Comparison of ENCODE assay signal across 33 cellular contexts in genomic region chr3:61572879-61573278, GRCh38. TPM values are rescaled to one million over a fixed set of nuclear protein-coding genes. Genes with fewer than 3 reads are reported as not detected.
"Had no signal": no experiment of that assay in that cellular context is flagged by ENCODE, and none has a peak within 500 bp of the region (broad histone marks: within the 10 kb centered on the region; RNA-seq: fewer than 3 reads in every experiment).

No MANE protein-coding gene starts in this region.

- DNase-seq: activated CD4-positive, alpha-beta memory T cell treated with anti-CD3 and anti-CD28 coated beads for 36 hours; activated CD4-positive, alpha-beta T cell treated with anti-CD3 and anti-CD28 coated beads for 36 hours; activated CD4-positive, alpha-beta T cell treated with anti-CD3 and anti-CD28 coated beads, Interleukin-2, amount 10 ng/mL, durations not matched to agents 24 days and 14 days; activated CD4-positive, CD25-positive, alpha-beta regulatory T cell; activated CD4-positive, CD25-positive, alpha-beta regulatory T cell treated with anti-CD3 and anti-CD28 coated beads, Interleukin-2, amount 50 U/mL, for 72 hours; activated CD8-positive, alpha-beta memory T cell treated with anti-CD3 and anti-CD28 coated beads, Interleukin-2, amount 10 ng/mL, durations not matched to agents 7 days and 5 days; activated CD8-positive, alpha-beta memory T cell treated with anti-CD3 and anti-CD28 coated beads, Interleukin-2, amount 50 U/mL, for 4 hours; activated CD8-positive, alpha-beta T cell treated with anti-CD3 and anti-CD28 coated beads, Interleukin-2, amount 10 ng/mL, durations not matched to agents 7 days and 5 days; activated effector memory CD4-positive, alpha-beta T cell treated with anti-CD3 and anti-CD28 coated beads, Interleukin-2, amount 50 U/mL, for 16 hours; activated naive CD4-positive, alpha-beta T cell treated with anti-CD3 and anti-CD28 coated beads for 36 hours; activated naive CD8-positive, alpha-beta T cell treated with anti-CD3 and anti-CD28 coated beads for 36 hours; activated naive CD8-positive, alpha-beta T cell treated with anti-CD3 and anti-CD28 coated beads, Interleukin-2, amount 50 U/mL, for 24 hours; activated T-cell treated with anti-CD3 and anti-CD28 coated beads, Interleukin-2, amount 50 U/mL, for 1 hour; activated T-cell treated with anti-CD3 and anti-CD28 coated beads, Interleukin-2, amount 50 U/mL, for 48 hours; adrenal gland; amygdala; aorta; body of pancreas; central memory CD4-positive, alpha-beta T cell; cerebellar nuclear complex; colonic mucosa; effector CD8-positive, alpha-beta T cell; head of caudate nucleus; T-helper 17 cell; T1000; WERI-Rb-1 had no signal

- H3K4me1 ChIP-seq: colonic mucosa had no signal

- H3K27ac ChIP-seq: adrenal gland, body of pancreas, cardiac muscle cell, colonic mucosa, epithelial cell of prostate, WERI-Rb-1 had no signal

- H3K4me3 ChIP-seq: adrenal gland, body of pancreas, cardiac muscle cell, colonic mucosa had no signal

- H3K4me1 Mint-ChIP-seq: activated CD4-positive, alpha-beta T cell treated with anti-CD3 and anti-CD28 coated beads for 36 hours; activated CD8-positive, alpha-beta memory T cell treated with anti-CD3 and anti-CD28 coated beads, Interleukin-2, amount 10 ng/mL, durations not matched to agents 7 days and 5 days; activated naive CD4-positive, alpha-beta T cell treated with anti-CD3 and anti-CD28 coated beads, Interleukin-2, amount 50 U/mL, for 24 hours; activated naive CD8-positive, alpha-beta T cell treated with anti-CD3 and anti-CD28 coated beads for 36 hours; activated naive CD8-positive, alpha-beta T cell treated with anti-CD3 and anti-CD28 coated beads, Interleukin-2, amount 50 U/mL, for 24 hours; T-helper 17 cell had no signal

- H3K4me3 Mint-ChIP-seq: activated CD4-positive, alpha-beta memory T cell treated with anti-CD3 and anti-CD28 coated beads for 36 hours; activated CD4-positive, alpha-beta T cell treated with anti-CD3 and anti-CD28 coated beads for 36 hours; activated CD4-positive, alpha-beta T cell treated with anti-CD3 and anti-CD28 coated beads, Interleukin-2, amount 10 ng/mL, durations not matched to agents 24 days and 14 days; activated CD8-positive, alpha-beta memory T cell treated with anti-CD3 and anti-CD28 coated beads, Interleukin-2, amount 10 ng/mL, durations not matched to agents 7 days and 5 days; activated CD8-positive, alpha-beta T cell treated with anti-CD3 and anti-CD28 coated beads, Interleukin-2, amount 10 ng/mL, durations not matched to agents 7 days and 5 days; activated naive CD4-positive, alpha-beta T cell treated with anti-CD3 and anti-CD28 coated beads for 36 hours; activated naive CD4-positive, alpha-beta T cell treated with anti-CD3 and anti-CD28 coated beads, Interleukin-2, amount 50 U/mL, for 24 hours; activated naive CD8-positive, alpha-beta T cell treated with anti-CD3 and anti-CD28 coated beads for 36 hours; activated naive CD8-positive, alpha-beta T cell treated with anti-CD3 and anti-CD28 coated beads, Interleukin-2, amount 50 U/mL, for 24 hours; activated T-helper 1 cell treated with anti-CD3 and anti-CD28 coated beads, Interleukin-12 subunit alpha, Interleukin-12 subunit beta, Interleukin-2, Interleukin-4 antibody, amounts not matched to agents 30 ng/mL and 10 ng/mL and 1 ng/mL, durations not matched to agents 14 hours and 24 hours and 36 hours; T-helper 17 cell; T-helper 2 cell treated with Interferon-gamma antibody and Interleukin-4, amounts not matched to agents 5 μg/mL and 100 μg/mL, for 36 hours had no signal

- H3K27me3 ChIP-seq: adrenal gland, body of pancreas, cardiac muscle cell, colonic mucosa had no signal

- H3K36me3 Mint-ChIP-seq: activated CD4-positive, alpha-beta memory T cell treated with anti-CD3 and anti-CD28 coated beads for 36 hours; activated CD8-positive, alpha-beta memory T cell treated with anti-CD3 and anti-CD28 coated beads, Interleukin-2, amount 10 ng/mL, durations not matched to agents 7 days and 5 days; activated naive CD4-positive, alpha-beta T cell treated with anti-CD3 and anti-CD28 coated beads, Interleukin-2, amount 50 U/mL, for 24 hours; activated naive CD8-positive, alpha-beta T cell treated with anti-CD3 and anti-CD28 coated beads for 36 hours had no signal

- ATAC-seq: activated CD4-positive, alpha-beta T cell treated with anti-CD3 and anti-CD28 coated beads for 36 hours; activated CD8-positive, alpha-beta memory T cell treated with anti-CD3 and anti-CD28 coated beads, Interleukin-2, amount 10 ng/mL, durations not matched to agents 7 days and 5 days; activated CD8-positive, alpha-beta T cell treated with anti-CD3 and anti-CD28 coated beads, Interleukin-2, amount 10 ng/mL, durations not matched to agents 7 days and 5 days; activated naive CD8-positive, alpha-beta T cell treated with anti-CD3 and anti-CD28 coated beads, Interleukin-2, amount 50 U/mL, for 24 hours; body of pancreas; T-helper 17 cell had no signal

- H3K36me3 ChIP-seq: adrenal gland, cardiac muscle cell, colonic mucosa had no signal

- H3K9me3 Mint-ChIP-seq: activated CD4-positive, alpha-beta memory T cell treated with anti-CD3 and anti-CD28 coated beads for 36 hours; activated CD4-positive, alpha-beta T cell treated with anti-CD3 and anti-CD28 coated beads, Interleukin-2, amount 10 ng/mL, durations not matched to agents 24 days and 14 days; activated naive CD4-positive, alpha-beta T cell treated with anti-CD3 and anti-CD28 coated beads for 36 hours; activated naive CD4-positive, alpha-beta T cell treated with anti-CD3 and anti-CD28 coated beads, Interleukin-2, amount 50 U/mL, for 24 hours; activated naive CD8-positive, alpha-beta T cell treated with anti-CD3 and anti-CD28 coated beads for 36 hours; activated T-helper 1 cell treated with anti-CD3 and anti-CD28 coated beads, Interleukin-12 subunit alpha, Interleukin-12 subunit beta, Interleukin-2, Interleukin-4 antibody, amounts not matched to agents 30 ng/mL and 10 ng/mL and 1 ng/mL, durations not matched to agents 14 hours and 24 hours and 36 hours; activated T-helper 2 cell treated with anti-CD3 and anti-CD28 coated beads, Interferon-gamma antibody, Interleukin-2, Interleukin-4, amounts not matched to agents 10 μg/mL and 5 μg/mL and 100 μg/mL, durations not matched to agents 14 hours and 24 hours and 36 hours; T-helper 2 cell treated with Interferon-gamma antibody and Interleukin-4, amounts not matched to agents 5 μg/mL and 100 μg/mL, for 36 hours had no signal

- H3K27ac Mint-ChIP-seq: activated CD4-positive, alpha-beta memory T cell treated with anti-CD3 and anti-CD28 coated beads for 36 hours; activated CD4-positive, alpha-beta T cell treated with anti-CD3 and anti-CD28 coated beads for 36 hours; activated CD4-positive, alpha-beta T cell treated with anti-CD3 and anti-CD28 coated beads, Interleukin-2, amount 10 ng/mL, durations not matched to agents 24 days and 14 days; activated CD8-positive, alpha-beta memory T cell treated with anti-CD3 and anti-CD28 coated beads, Interleukin-2, amount 10 ng/mL, durations not matched to agents 7 days and 5 days; activated CD8-positive, alpha-beta T cell treated with anti-CD3 and anti-CD28 coated beads, Interleukin-2, amount 10 ng/mL, durations not matched to agents 7 days and 5 days; activated naive CD4-positive, alpha-beta T cell treated with anti-CD3 and anti-CD28 coated beads for 36 hours; activated naive CD4-positive, alpha-beta T cell treated with anti-CD3 and anti-CD28 coated beads, Interleukin-2, amount 50 U/mL, for 24 hours; activated naive CD8-positive, alpha-beta T cell treated with anti-CD3 and anti-CD28 coated beads for 36 hours; activated naive CD8-positive, alpha-beta T cell treated with anti-CD3 and anti-CD28 coated beads, Interleukin-2, amount 50 U/mL, for 24 hours; activated T-helper 1 cell treated with anti-CD3 and anti-CD28 coated beads, Interleukin-12 subunit alpha, Interleukin-12 subunit beta, Interleukin-2, Interleukin-4 antibody, amounts not matched to agents 30 ng/mL and 10 ng/mL and 1 ng/mL, durations not matched to agents 14 hours and 24 hours and 36 hours; activated T-helper 2 cell treated with anti-CD3 and anti-CD28 coated beads, Interferon-gamma antibody, Interleukin-2, Interleukin-4, amounts not matched to agents 10 μg/mL and 5 μg/mL and 100 μg/mL, durations not matched to agents 14 hours and 24 hours and 36 hours; T-helper 17 cell; T-helper 2 cell treated with Interferon-gamma antibody and Interleukin-4, amounts not matched to agents 5 μg/mL and 100 μg/mL, for 36 hours had no signal

- H3K27me3 Mint-ChIP-seq: activated CD4-positive, alpha-beta memory T cell treated with anti-CD3 and anti-CD28 coated beads for 36 hours; activated CD8-positive, alpha-beta memory T cell treated with anti-CD3 and anti-CD28 coated beads, Interleukin-2, amount 10 ng/mL, durations not matched to agents 7 days and 5 days; T-helper 17 cell had no signal

RNA-seq across cellular contexts. Expression of gene PTPRG, which starts 11.5 kb away (rescaled TPM):
- total RNA-seq: activated CD8-positive, alpha-beta memory T cell treated with anti-CD3 and anti-CD28 coated beads for 36 hours; activated CD8-positive, alpha-beta T cell treated with anti-CD3 and anti-CD28 coated beads, Interleukin-2, amount 10 ng/mL, durations not matched to agents 7 days and 5 days had no signal
